1 cellular context compared by ENCODE assay signal in the genomic region with DNA sequence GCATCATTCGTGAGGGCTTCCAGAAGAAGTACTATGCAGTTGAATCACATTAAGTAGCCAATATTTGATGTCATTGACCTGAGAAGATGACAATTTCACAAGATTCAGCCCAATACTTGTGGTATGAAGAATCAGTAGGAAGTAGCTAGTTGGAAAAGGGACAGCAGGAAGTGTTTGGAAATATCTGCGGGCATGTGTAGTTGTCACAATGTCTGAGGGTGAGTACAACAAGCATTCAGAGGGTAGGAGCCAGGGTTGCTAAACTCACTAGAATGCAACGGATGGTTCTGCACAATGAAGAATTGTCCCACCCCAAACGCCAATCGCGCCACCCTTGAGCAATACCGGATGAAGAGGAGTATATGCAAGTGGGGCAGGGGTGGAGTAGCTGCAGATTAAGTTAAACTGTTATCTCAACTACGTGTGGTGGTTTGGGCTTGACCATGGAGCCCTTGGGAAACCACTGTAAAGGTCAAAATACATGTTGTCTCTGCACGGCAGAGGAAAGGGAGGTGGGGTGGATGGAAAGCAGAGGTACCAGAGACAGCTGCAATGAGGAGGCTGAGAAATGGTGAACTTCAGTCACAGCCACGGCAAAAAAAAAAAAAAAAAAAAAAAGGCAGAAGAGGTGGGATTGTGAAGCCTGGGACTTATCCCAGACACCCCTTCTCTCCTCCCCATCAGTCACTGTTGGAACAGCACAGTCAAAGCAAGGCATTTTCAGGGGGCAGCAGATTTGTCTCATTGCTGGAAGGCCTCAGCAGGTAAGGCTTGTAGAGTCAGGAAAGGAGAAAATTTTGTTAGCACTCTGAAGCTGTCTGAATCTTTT.
TF ChIP-seq lines count a peak whose summit lies in the region.

No MANE protein-coding gene starts in this region.

TF ChIP-seq in HepG2, 621 proteins besides CTCF, POLR2A, EP300 and RAD21 (continued from another document and continues in another):
- TF ChIP-seq, protein P1, sequence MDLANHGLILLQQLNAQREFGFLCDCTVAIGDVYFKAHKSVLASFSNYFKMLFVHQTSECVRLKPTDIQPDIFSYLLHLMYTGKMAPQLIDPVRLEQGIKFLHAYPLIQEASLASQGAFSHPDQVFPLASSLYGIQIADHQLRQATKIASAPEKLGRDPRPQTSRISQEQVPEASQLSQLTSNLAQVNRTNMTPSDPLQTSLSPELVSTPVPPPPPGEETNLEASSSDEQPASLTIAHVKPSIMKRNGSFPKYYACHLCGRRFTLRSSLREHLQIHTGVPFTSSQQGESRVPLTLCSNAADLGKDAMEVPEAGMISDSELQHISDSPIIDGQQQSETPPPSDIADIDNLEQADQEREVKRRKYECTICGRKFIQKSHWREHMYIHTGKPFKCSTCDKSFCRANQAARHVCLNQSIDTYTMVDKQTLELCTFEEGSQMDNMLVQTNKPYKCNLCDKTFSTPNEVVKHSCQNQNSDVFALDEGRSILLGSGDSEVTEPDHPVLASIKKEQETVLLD (CRISPR knock-in tag; IDR thresholded peaks at IDR 0.05; ENCODE audit: low read depth), result no peak
- TF ChIP-seq MLLT10 (CRISPR knock-in tag; IDR thresholded peaks at IDR 0.05) (no peak), ZNF326 (CRISPR knock-in tag; IDR thresholded peaks at IDR 0.05; ENCODE audit: borderline replicate concordance) (no peak; the same call in 1 of the 2 replicates), CHD4 (IDR thresholded peaks at IDR 0.05; ENCODE audit: borderline replicate concordance, low read length) (peak; percentile 98; the same call in 1 of the 2 replicates), NR2F2 (IDR thresholded peaks at IDR 0.05; ENCODE audit: borderline replicate concordance, low read depth) (peak; percentile 95; the same call in 1 of the 2 replicates), ZMAT3 (CRISPR knock-in tag; conservative IDR thresholded peaks at IDR 0.05) (peak; percentile 63; the same call in 1 of the 2 replicates), KDM6A (CRISPR knock-in tag; IDR thresholded peaks at IDR 0.05; ENCODE audit: low read depth) (peak; percentile 89; the same call in 1 of the 2 replicates), ZMYM2 (CRISPR knock-in tag; IDR thresholded peaks at IDR 0.05) (peak; percentile 97; the same call in 1 of the 2 replicates), ZNF850 (CRISPR knock-in tag; conservative IDR thresholded peaks at IDR 0.05) (no peak), REXO4 (CRISPR knock-in tag; IDR thresholded peaks at IDR 0.05; ENCODE audit: borderline replicate concordance) (no peak), GFI1 (CRISPR knock-in tag; IDR thresholded peaks at IDR 0.05; ENCODE audit: borderline replicate concordance) (peak; percentile 96), ZNF225 (CRISPR knock-in tag; IDR thresholded peaks at IDR 0.05) (no peak; the same call in 1 of the 2 replicates), ZBTB38 (CRISPR knock-in tag; IDR thresholded peaks at IDR 0.05) (peak; percentile 84), ZNF619 (CRISPR knock-in tag; IDR thresholded peaks at IDR 0.05) (peak; percentile 72; the same call in 1 of the 2 replicates), MAFK (conservative IDR thresholded peaks at IDR 0.05 in 1 of 2, IDR thresholded peaks at IDR 0.05 in 1 of 2; ENCODE audit: low read length in 2 of 2) (0 out of 4 replicates have a peak, but pooled peaks of 1 of the 2 experiments have one; percentile 11), TBX2 (CRISPR knock-in tag; IDR thresholded peaks at IDR 0.05; ENCODE audit: borderline replicate concordance) (peak; percentile 99), FOXP1 (IDR thresholded peaks at IDR 0.05) (peak; percentile 35), FOXP1 (CRISPR knock-in tag; IDR thresholded peaks at IDR 0.05) (peak; percentile 96), PRMT3 (CRISPR knock-in tag; IDR thresholded peaks at IDR 0.05; ENCODE audit: borderline replicate concordance, low read depth) (peak; percentile 89), SMAD9 (CRISPR knock-in tag; IDR thresholded peaks at IDR 0.05) (no peak), GATAD2A (CRISPR knock-in tag; IDR thresholded peaks at IDR 0.05) (peak; percentile 99), CREM (IDR thresholded peaks at IDR 0.05) (peak; percentile 95), CREM (CRISPR knock-in tag; IDR thresholded peaks at IDR 0.05) (no peak), NFE2L1 (CRISPR knock-in tag; IDR thresholded peaks at IDR 0.05; ENCODE audit: borderline replicate concordance) (no peak), HOXA7 (CRISPR knock-in tag; IDR thresholded peaks at IDR 0.05) (no peak), KAT8 (CRISPR knock-in tag; IDR thresholded peaks at IDR 0.05) (peak; percentile 89), FOXA1 (IDR thresholded peaks at IDR 0.05) (no peak), FOXA1 (CRISPR knock-in tag; IDR thresholded peaks at IDR 0.05) (no peak; the same call in none of the 2 replicates), ZNF546 (CRISPR knock-in tag; conservative IDR thresholded peaks at IDR 0.05) (no peak), TEAD2 (CRISPR knock-in tag; IDR thresholded peaks at IDR 0.05) (no peak), ZNF720 (CRISPR knock-in tag; IDR thresholded peaks at IDR 0.05) (no peak), ZNF530 (CRISPR knock-in tag; IDR thresholded peaks at IDR 0.05; ENCODE audit: low read depth) (no peak), ATF7 (IDR thresholded peaks at IDR 0.05) (0 out of 2 replicates have a peak, but pooled peaks have one; percentile 31), ATF7 (CRISPR knock-in tag; IDR thresholded peaks at IDR 0.05) (peak; percentile 91; the same call in 1 of the 2 replicates), ZNF557 (CRISPR knock-in tag; IDR thresholded peaks at IDR 0.05) (0 out of 2 replicates have a peak, but pooled peaks have one; percentile 32), JUN (CRISPR knock-in tag; IDR thresholded peaks at IDR 0.05) (peak; percentile 94), ZFP62 (CRISPR knock-in tag; IDR thresholded peaks at IDR 0.05) (no peak), GABPB1 (CRISPR knock-in tag; IDR thresholded peaks at IDR 0.05) (peak; percentile 78), SRY (CRISPR knock-in tag; IDR thresholded peaks at IDR 0.05) (no peak; the same call in 1 of the 2 replicates), ZNF333 (CRISPR knock-in tag; IDR thresholded peaks at IDR 0.05; ENCODE audit: borderline replicate concordance) (0 out of 2 replicates have a peak, but pooled peaks have one; percentile 77), ZNF746 (CRISPR knock-in tag; IDR thresholded peaks at IDR 0.05) (peak; percentile 99), DMAP1 (CRISPR knock-in tag; IDR thresholded peaks at IDR 0.05) (peak; percentile 90), NKX3-1 (CRISPR knock-in tag; IDR thresholded peaks at IDR 0.05) (peak; percentile 92)
- TF ChIP-seq, protein P2, sequence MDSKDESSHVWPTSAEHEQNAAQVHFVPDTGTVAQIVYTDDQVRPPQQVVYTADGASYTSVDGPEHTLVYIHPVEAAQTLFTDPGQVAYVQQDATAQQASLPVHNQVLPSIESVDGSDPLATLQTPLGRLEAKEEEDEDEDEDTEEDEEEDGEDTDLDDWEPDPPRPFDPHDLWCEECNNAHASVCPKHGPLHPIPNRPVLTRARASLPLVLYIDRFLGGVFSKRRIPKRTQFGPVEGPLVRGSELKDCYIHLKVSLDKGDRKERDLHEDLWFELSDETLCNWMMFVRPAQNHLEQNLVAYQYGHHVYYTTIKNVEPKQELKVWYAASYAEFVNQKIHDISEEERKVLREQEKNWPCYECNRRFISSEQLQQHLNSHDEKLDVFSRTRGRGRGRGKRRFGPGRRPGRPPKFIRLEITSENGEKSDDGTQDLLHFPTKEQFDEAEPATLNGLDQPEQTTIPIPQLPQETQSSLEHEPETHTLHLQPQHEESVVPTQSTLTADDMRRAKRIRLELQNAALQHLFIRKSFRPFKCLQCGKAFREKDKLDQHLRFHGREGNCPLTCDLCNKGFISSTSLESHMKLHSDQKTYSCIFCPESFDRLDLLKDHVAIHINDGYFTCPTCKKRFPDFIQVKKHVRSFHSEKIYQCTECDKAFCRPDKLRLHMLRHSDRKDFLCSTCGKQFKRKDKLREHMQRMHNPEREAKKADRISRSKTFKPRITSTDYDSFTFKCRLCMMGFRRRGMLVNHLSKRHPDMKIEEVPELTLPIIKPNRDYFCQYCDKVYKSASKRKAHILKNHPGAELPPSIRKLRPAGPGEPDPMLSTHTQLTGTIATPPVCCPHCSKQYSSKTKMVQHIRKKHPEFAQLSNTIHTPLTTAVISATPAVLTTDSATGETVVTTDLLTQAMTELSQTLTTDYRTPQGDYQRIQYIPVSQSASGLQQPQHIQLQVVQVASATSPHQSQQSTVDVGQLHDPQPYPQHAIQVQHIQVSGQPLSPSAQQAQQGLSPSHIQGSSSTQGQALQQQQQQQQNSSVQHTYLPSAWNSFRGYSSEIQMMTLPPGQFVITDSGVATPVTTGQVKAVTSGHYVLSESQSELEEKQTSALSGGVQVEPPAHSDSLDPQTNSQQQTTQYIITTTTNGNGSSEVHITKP (CRISPR knock-in tag; IDR thresholded peaks at IDR 0.05; ENCODE audit: low read depth), result peak; percentile 95
- TF ChIP-seq, protein P3, sequence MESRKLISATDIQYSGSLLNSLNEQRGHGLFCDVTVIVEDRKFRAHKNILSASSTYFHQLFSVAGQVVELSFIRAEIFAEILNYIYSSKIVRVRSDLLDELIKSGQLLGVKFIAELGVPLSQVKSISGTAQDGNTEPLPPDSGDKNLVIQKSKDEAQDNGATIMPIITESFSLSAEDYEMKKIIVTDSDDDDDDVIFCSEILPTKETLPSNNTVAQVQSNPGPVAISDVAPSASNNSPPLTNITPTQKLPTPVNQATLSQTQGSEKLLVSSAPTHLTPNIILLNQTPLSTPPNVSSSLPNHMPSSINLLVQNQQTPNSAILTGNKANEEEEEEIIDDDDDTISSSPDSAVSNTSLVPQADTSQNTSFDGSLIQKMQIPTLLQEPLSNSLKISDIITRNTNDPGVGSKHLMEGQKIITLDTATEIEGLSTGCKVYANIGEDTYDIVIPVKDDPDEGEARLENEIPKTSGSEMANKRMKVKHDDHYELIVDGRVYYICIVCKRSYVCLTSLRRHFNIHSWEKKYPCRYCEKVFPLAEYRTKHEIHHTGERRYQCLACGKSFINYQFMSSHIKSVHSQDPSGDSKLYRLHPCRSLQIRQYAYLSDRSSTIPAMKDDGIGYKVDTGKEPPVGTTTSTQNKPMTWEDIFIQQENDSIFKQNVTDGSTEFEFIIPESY (CRISPR knock-in tag; IDR thresholded peaks at IDR 0.05), result peak; percentile 91
- TF ChIP-seq, protein P4, sequence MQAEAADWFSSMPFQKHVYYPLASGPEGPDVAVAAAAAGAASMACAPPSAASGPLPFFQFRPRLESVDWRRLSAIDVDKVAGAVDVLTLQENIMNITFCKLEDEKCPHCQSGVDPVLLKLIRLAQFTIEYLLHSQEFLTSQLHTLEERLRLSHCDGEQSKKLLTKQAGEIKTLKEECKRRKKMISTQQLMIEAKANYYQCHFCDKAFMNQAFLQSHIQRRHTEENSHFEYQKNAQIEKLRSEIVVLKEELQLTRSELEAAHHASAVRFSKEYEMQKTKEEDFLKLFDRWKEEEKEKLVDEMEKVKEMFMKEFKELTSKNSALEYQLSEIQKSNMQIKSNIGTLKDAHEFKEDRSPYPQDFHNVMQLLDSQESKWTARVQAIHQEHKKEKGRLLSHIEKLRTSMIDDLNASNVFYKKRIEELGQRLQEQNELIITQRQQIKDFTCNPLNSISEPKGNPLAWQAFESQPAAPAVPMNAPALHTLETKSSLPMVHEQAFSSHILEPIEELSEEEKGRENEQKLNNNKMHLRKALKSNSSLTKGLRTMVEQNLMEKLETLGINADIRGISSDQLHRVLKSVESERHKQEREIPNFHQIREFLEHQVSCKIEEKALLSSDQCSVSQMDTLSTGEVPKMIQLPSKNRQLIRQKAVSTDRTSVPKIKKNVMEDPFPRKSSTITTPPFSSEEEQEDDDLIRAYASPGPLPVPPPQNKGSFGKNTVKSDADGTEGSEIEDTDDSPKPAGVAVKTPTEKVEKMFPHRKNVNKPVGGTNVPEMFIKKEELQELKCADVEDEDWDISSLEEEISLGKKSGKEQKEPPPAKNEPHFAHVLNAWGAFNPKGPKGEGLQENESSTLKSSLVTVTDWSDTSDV (CRISPR knock-in tag; IDR thresholded peaks at IDR 0.05), result no peak
- TF ChIP-seq, protein P5, sequence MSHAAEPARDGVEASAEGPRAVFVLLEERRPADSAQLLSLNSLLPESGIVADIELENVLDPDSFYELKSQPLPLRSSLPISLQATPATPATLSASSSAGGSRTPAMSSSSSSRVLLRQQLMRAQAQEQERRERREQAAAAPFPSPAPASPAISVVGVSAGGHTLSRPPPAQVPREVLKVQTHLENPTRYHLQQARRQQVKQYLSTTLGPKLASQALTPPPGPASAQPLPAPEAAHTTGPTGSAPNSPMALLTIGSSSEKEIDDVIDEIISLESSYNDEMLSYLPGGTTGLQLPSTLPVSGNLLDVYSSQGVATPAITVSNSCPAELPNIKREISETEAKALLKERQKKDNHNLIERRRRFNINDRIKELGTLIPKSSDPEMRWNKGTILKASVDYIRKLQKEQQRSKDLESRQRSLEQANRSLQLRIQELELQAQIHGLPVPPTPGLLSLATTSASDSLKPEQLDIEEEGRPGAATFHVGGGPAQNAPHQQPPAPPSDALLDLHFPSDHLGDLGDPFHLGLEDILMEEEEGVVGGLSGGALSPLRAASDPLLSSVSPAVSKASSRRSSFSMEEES (CRISPR knock-in tag; IDR thresholded peaks at IDR 0.05), result peak; percentile 91
- TF ChIP-seq, protein P6, sequence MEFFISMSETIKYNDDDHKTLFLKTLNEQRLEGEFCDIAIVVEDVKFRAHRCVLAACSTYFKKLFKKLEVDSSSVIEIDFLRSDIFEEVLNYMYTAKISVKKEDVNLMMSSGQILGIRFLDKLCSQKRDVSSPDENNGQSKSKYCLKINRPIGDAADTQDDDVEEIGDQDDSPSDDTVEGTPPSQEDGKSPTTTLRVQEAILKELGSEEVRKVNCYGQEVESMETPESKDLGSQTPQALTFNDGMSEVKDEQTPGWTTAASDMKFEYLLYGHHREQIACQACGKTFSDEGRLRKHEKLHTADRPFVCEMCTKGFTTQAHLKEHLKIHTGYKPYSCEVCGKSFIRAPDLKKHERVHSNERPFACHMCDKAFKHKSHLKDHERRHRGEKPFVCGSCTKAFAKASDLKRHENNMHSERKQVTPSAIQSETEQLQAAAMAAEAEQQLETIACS (CRISPR knock-in tag; IDR thresholded peaks at IDR 0.05), result no peak
- TF ChIP-seq, protein P7, sequence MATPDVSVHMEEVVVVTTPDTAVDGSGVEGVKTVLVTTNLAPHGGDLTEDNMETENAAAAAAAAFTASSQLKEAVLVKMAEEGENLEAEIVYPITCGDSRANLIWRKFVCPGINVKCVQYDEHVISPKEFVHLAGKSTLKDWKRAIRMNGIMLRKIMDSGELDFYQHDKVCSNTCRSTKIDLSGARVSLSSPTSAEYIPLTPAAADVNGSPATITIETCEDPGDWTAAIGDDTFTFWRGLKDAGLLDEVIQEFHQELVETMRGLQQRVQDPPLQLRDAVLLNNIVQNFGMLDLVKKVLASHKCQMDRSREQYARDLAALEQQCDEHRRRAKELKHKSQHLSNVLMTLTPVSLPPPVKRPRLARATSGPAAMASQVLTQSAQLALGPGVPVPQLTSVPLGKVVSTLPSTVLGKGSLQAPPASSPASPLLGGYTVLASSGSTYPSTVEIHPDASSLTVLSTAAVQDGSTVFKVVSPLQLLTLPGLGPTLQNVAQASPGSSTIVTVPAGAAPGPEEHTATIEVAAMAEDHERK (CRISPR knock-in tag; IDR thresholded peaks at IDR 0.05; ENCODE audit: low read depth), result 0 out of 2 replicates have a peak, but pooled peaks have one; percentile 13
